Comparison of ENCODE assay signal across 8 cellular contexts in genomic region chr1:66764994-66765578, GRCh38.
DNase-seq lines count a peak whose midpoint lies in the region; ATAC-seq and TF ChIP-seq lines count a peak whose summit lies in the region.

No MANE protein-coding gene starts in this region.

- TF ChIP-seq CTCF in LNCaP clone FGC (IDR thresholded peaks at IDR 0.05; ENCODE audit: control insufficient read depth, extremely low read depth, insufficient read depth): peak; percentile 80

- DNase-seq in DMS 273 (lab: John Stamatoyannopoulos, UW; ENCODE audit: unreplicated experiment) (peak; percentile 76), LNCaP clone FGC (ENCODE audit: low read depth) (peak; percentile 18), SK-N-MC (ENCODE audit: low read depth, low spot score) (peak; percentile 69), astrocyte of the hippocampus (ENCODE audit: low read depth, low spot score) (peak; percentile 68), inferior parietal cortex (ENCODE audit: extremely low spot score) (peak; percentile 85)
- peak; percentile 36 for DNase-seq in stimulated activated CD4-positive, alpha-beta T cell treated with anti-CD3 and anti-CD28 coated beads, Interleukin-2, amount 100 ng/mL, for 4 hours (ENCODE audit: low read depth)

- H3K9me3 ChIP-seq in SK-N-MC (ENCODE audit: low read depth, low read length): no peaks in the 10 kb centered on the region

- H3K36me3 ChIP-seq in SK-N-MC (ENCODE audit: insufficient read depth, low read length): no peaks in the 10 kb centered on the region

- no peak overlapping the region for H3K9ac ChIP-seq in SK-N-MC (ENCODE audit: insufficient read length)

- H3K27ac ChIP-seq in SK-N-MC: peak overlapping the region; percentile 20; the same call in 1 of the 2 replicates

- H3K4me3 ChIP-seq in LNCaP clone FGC (ENCODE audit: low read depth, low read length) (no peak overlapping the region), SK-N-MC (0 out of 2 replicates have a peak overlapping the region, but pooled peaks have one; percentile 12)

- ATAC-seq in GM21515 (IDR thresholded peaks at IDR 0.05; ENCODE audit: unreplicated experiment): peak; percentile 77
- ATAC-seq in HG02970 (IDR thresholded peaks at IDR 0.05; ENCODE audit: low FRiP score, unreplicated experiment): no peak

Comparison
In these comparisons a context has a peak if more than half of its experiments do, and no peak if none do; other contexts are left out.
1. DNase-seq: peak in every context shown above with its lines; median percentile 85 in inferior parietal cortex; 76 in DMS 273; 69 in SK-N-MC; 68 in astrocyte of the hippocampus; 36 in stimulated activated CD4-positive, alpha-beta T cell treated with anti-CD3 and anti-CD28 coated beads, Interleukin-2, amount 100 ng/mL, for 4 hours; 18 in LNCaP clone FGC.